ENCODE assay signal across 9 cellular contexts in the genomic region with DNA sequence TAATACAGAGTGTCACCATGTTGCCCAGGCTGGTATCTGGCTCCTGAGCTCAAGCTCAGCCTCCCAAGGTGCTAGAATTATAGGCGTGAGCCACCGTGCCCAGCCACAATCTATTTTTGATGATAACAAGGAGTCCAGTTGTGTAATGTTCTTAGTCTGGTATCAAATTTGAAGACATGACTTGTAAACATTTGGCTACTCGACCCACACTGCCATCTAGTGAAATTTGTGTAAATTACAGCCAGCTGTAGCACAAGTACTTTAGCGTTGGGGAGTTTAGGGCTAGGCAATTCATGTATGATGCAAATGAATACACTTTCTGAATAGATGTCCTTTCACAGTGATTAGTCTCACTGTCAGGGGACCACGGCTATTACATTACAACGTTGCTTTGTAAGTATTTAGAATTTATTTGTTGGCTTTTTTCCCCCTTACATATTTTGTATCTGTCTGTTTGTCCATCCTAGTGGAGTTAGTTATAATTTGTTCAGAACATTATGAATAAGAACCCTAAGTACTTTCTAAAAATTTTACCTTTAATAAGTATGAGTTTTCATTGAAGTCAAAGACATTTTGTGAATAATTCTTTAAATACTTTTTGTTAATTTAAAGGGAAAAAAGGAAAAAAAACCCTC.
A peak's percentile ranks its signal among the peaks of the same experiment; 100 is the strongest.
DNase-seq lines count a peak whose midpoint lies in the region; ATAC-seq and TF ChIP-seq lines count a peak whose summit lies in the region.
"Had no signal": no experiment of that assay in that cellular context is flagged by ENCODE, and none has a peak within 500 bp of the region (broad histone marks: within the 10 kb centered on the region; RNA-seq: fewer than 3 reads in every experiment).

No MANE protein-coding gene starts in this region.

- H3K36me3 ChIP-seq in Caco-2 (ENCODE audit: control insufficient read depth, insufficient read depth, low read length), result no peaks in the 10 kb centered on the region
- no peaks in the 10 kb centered on the region for H3K36me3 ChIP-seq in mesenchymal stem cell (ENCODE audit: control insufficient read depth in 1 of 2, insufficient read depth in 2 of 2, low read depth in 1 of 2, low read length in 2 of 2)

- no peaks in the 10 kb centered on the region for H3K27me3 ChIP-seq in Caco-2 (replicated peaks; ENCODE audit: control insufficient read depth, insufficient read depth, low read length)
- peaks cover 5 to 9% of the 10 kb centered on the region in 2 experiments for H3K27me3 ChIP-seq in mesenchymal stem cell (ENCODE audit: control insufficient read depth in 1 of 2, insufficient read depth in 1 of 2, low read length in 2 of 2)

- H3K14ac ChIP-seq in mesenchymal stem cell (ENCODE audit: low read length in 2 of 2), result no peak overlapping the region

- peaks cover 6% of the 10 kb centered on the region for H3K36me3 Mint-ChIP-seq in Caco-2 (ENCODE audit: insufficient read depth, unreplicated experiment)
- H3K36me3 Mint-ChIP-seq: activated naive CD8-positive, alpha-beta T cell treated with anti-CD3 and anti-CD28 coated beads, Interleukin-2, amount 10 ng/mL, durations not matched to agents 7 days and 5 days had no signal

- no peak overlapping the region for H4K8ac ChIP-seq in mesenchymal stem cell (ENCODE audit: low read length)

- no peak overlapping the region for H3K23ac ChIP-seq in mesenchymal stem cell (ENCODE audit: low read length in 2 of 2)

- no peaks in the 10 kb centered on the region for H3K9me3 Mint-ChIP-seq in Caco-2 (ENCODE audit: unreplicated experiment)
- H3K9me3 Mint-ChIP-seq: activated naive CD8-positive, alpha-beta T cell treated with anti-CD3 and anti-CD28 coated beads, Interleukin-2, amount 10 ng/mL, durations not matched to agents 7 days and 5 days had no signal

- no peak overlapping the region for H3K18ac ChIP-seq in mesenchymal stem cell (ENCODE audit: low read depth in 1 of 2, low read length in 2 of 2)

- no peak overlapping the region for H2AK5ac ChIP-seq in mesenchymal stem cell (ENCODE audit: low read length, severe bottlenecking)

- no peak overlapping the region for H2AFZ ChIP-seq in mesenchymal stem cell (ENCODE audit: low read depth, low read length)

- H3K27ac Mint-ChIP-seq in Caco-2 (ENCODE audit: unreplicated experiment), result no peak overlapping the region
- H3K27ac Mint-ChIP-seq: activated naive CD8-positive, alpha-beta T cell treated with anti-CD3 and anti-CD28 coated beads, Interleukin-2, amount 10 ng/mL, durations not matched to agents 7 days and 5 days had no signal

- H3K79me1 ChIP-seq in mesenchymal stem cell (replicated peaks; ENCODE audit: low read length, poor library complexity, severe bottlenecking), result no peaks in the 10 kb centered on the region

- no peak overlapping the region for H3K9ac ChIP-seq in mesenchymal stem cell (ENCODE audit: low read length)

- no peaks in the 10 kb centered on the region for H3K4me1 ChIP-seq in Caco-2
- H3K4me1 ChIP-seq in mesenchymal stem cell (ENCODE audit: control insufficient read depth, insufficient read depth, low read depth, low read length), result no peaks in the 10 kb centered on the region

- H3K4me3 Mint-ChIP-seq in Caco-2 (ENCODE audit: unreplicated experiment), result no peak overlapping the region
- H3K4me3 Mint-ChIP-seq: activated naive CD8-positive, alpha-beta T cell treated with anti-CD3 and anti-CD28 coated beads, Interleukin-2, amount 10 ng/mL, durations not matched to agents 7 days and 5 days had no signal

- H2BK15ac ChIP-seq in mesenchymal stem cell (ENCODE audit: low read depth, poor library complexity, severe bottlenecking), result no peak overlapping the region

- DNase-seq in Caco-2, result peak; percentile 51 to 71
- DNase-seq in NCI-H526 (lab: John Stamatoyannopoulos, UW), result peak; percentile 85 to 89
- DNase-seq in activated CD4-positive, alpha-beta T cell treated with anti-CD3 and anti-CD28 coated beads for 48 hours, result peak; percentile 55
- peak; percentile 7 for DNase-seq in effector CD8-positive, alpha-beta T cell (lab: John Stamatoyannopoulos, UW)
- DNase-seq in mesenchymal stem cell, result peak; percentile 71
- DNase-seq in stimulated activated CD8-positive, alpha-beta memory T cell treated with anti-CD3 and anti-CD28 coated beads, Interleukin-4, amount 100 ng/mL, for 48 hours, result peak; percentile 50
- DNase-seq: activated naive CD8-positive, alpha-beta T cell treated with anti-CD3 and anti-CD28 coated beads, Interleukin-2, amount 10 ng/mL, durations not matched to agents 7 days and 5 days had no signal

- no TSS peak for BruUV-seq in Caco-2 (replicated peaks; lab: Mats Ljungman, UMichigan)

- ATAC-seq in GM19452 (IDR thresholded peaks at IDR 0.05; ENCODE audit: unreplicated experiment) (peak; percentile 92), HG03460 (IDR thresholded peaks at IDR 0.05; ENCODE audit: unreplicated experiment) (peak; percentile 91)

- intact Hi-C loops in Caco-2 (cut with micrococcal nuclease; ENCODE audit: unreplicated experiment), result loop anchor here (1.0 to 2.0 kb wide), 4 partner anchors 76 to 416 kb away; no protein-coding TSS in a partner anchor

- H2BK120ac ChIP-seq in mesenchymal stem cell (ENCODE audit: low read depth, low read length), result no peak overlapping the region

- H3K4me3 ChIP-seq in Caco-2 (ENCODE audit: low read depth, low read length), result no peak overlapping the region
- H3K4me3 ChIP-seq in mesenchymal stem cell (ENCODE audit: insufficient read depth in 1 of 2, low read depth in 1 of 2, low read length in 2 of 2), result no peak overlapping the region

- WGBS in mesenchymal stem cell, result 0% methylated on average over 4 of the region's 6 CpGs

- H3K4me1 Mint-ChIP-seq in Caco-2 (ENCODE audit: low read depth, unreplicated experiment), result no peaks in the 10 kb centered on the region

- no peak overlapping the region for H3K27ac ChIP-seq in mesenchymal stem cell (ENCODE audit: low read length, poor library complexity, severe bottlenecking)

- H2BK5ac ChIP-seq in mesenchymal stem cell (ENCODE audit: low read depth, low read length, poor library complexity, severe bottlenecking), result no peak overlapping the region

- H3K27me3 Mint-ChIP-seq in Caco-2 (ENCODE audit: insufficient read depth, unreplicated experiment), result peaks cover 18% of the 10 kb centered on the region

- H2BK12ac ChIP-seq in mesenchymal stem cell (ENCODE audit: low read length in 2 of 2), result no peak overlapping the region

- H3K4me2 ChIP-seq in mesenchymal stem cell (ENCODE audit: low read length, poor library complexity, severe bottlenecking), result no peak overlapping the region

- CTCF ChIA-PET in Caco-2 (lab: Charles Lee), result interaction anchor here (1.0 to 1.5 kb wide), 2 partner anchors 158 to 279 kb away, joined by 4 read pairs; no protein-coding TSS in a partner anchor

- peak; percentile 63 to 64 for TF ChIP-seq CTCF in Caco-2 (IDR thresholded peaks at IDR 0.05; ENCODE audit: insufficient read depth in 1 of 2, low read depth in 1 of 2, low read length in 1 of 2, severe bottlenecking in 1 of 2, unreplicated experiment in 1 of 2)

- H4K91ac ChIP-seq in mesenchymal stem cell (ENCODE audit: low read length), result no peak overlapping the region

- no peak overlapping the region for H3K4ac ChIP-seq in mesenchymal stem cell (ENCODE audit: low read depth in 1 of 2, low read length in 2 of 2)

- POLR2A ChIA-PET in Caco-2 (lab: Charles Lee), result no interaction called here

- H3K9me3 ChIP-seq in Caco-2 (no peaks in the 10 kb centered on the region), mesenchymal stem cell (ENCODE audit: control insufficient read depth, low read length) (no peaks in the 10 kb centered on the region)

Comparison
In these comparisons a context has a peak if more than half of its experiments do, and no peak if none do; other contexts are left out.
1. DNase-seq: peak in every context shown above with its lines; median percentile 87 in NCI-H526; 71 in mesenchymal stem cell; 61 in Caco-2; 55 in activated CD4-positive, alpha-beta T cell treated with anti-CD3 and anti-CD28 coated beads for 48 hours; 50 in stimulated activated CD8-positive, alpha-beta memory T cell treated with anti-CD3 and anti-CD28 coated beads, Interleukin-4, amount 100 ng/mL, for 48 hours; 7 in effector CD8-positive, alpha-beta T cell.